Comparison of ENCODE assay signal across 12 cellular contexts in the genomic region with DNA sequence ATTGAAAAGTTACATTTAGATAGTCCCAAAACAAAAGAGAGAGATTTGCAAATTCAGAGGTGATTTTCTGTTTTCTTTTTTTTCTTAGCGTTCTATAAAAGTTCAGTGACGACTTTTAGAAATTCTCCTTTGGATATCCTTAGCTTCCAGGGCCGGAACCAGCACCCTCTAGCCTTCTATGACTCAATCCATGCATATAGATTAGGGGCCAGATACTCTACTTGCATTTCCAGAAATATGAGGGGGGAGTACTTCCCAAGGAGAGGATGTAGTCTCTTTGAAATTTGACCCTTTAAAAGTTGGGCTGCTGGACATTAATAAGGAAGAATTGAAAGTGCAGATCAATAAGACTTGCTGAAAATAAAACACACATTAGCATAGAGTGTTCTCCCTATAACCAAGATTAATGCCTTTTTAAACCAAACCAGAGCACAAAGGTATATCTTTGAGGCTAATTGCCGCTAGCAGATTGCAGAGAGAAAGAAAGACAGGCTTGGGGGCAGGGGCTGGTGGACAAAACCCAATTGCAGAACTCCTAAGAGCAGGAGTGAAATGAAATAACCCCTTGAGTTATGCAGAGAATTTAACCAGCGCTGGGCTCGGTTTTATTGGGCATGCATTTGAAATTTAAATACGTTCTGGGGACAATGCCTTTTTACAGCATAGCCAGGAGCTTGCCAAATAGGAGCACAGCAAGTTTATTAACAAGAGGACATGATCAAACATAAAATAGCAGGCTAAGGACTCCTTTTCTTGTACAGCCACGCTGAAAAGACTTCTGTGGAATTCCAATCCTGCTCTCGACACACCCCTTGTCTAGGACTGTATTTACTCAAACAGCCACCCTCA.
DNase-seq lines count a peak whose midpoint lies in the region.
"Had no signal": no experiment of that assay in that cellular context is flagged by ENCODE, and none has a peak within 500 bp of the region (broad histone marks: within the 10 kb centered on the region; RNA-seq: fewer than 3 reads in every experiment).

No MANE protein-coding gene starts in this region.

- intact Hi-C loops in posterior vena cava (cut with DNase I), result no loop called here

- no peak overlapping the region for H3K27ac ChIP-seq in substantia nigra (ENCODE audit: low read depth, low read length, poor library complexity, severe bottlenecking)

- DNase-seq in SIG-M5 treated with dmso at 0.1 percent for 504 hours (lab: John Stamatoyannopoulos, UW; ENCODE audit: unreplicated experiment) (peak; percentile 66), SIG-M5 (lab: John Stamatoyannopoulos, UW) (no peak), T1000 (lab: John Stamatoyannopoulos, UW) (peak; percentile 21), iPS-NIHi11 (ENCODE audit: low spot score) (peak; percentile 49), OCI-M1 (lab: John Stamatoyannopoulos, UW) (no peak), substantia nigra (lab: John Stamatoyannopoulos, UW) (no peak), posterior vena cava (ENCODE audit: low spot score) (no peak)
- no peak for DNase-seq in activated naive CD4-positive, alpha-beta T cell treated with Interleukin-2 at 50 U/mL for 16 hours
- DNase-seq: ACHN; activated CD8-positive, alpha-beta memory T cell treated with anti-CD3 and anti-CD28 coated beads, Interleukin-2, amount 50 U/mL, for 4 hours; NCI-H345; stimulated activated CD4-positive, alpha-beta T cell treated with anti-CD3 and anti-CD28 coated beads, Interleukin-4, amount 100 ng/mL, for 1 hour had no signal

Comparison
In these comparisons a context has a peak if more than half of its experiments do, and no peak if none do; other contexts are left out.
1. DNase-seq: peak in SIG-M5 treated with dmso at 0.1 percent for 504 hours (single experiment), T1000 (single experiment) and iPS-NIHi11 (single experiment); none in SIG-M5 (single experiment), OCI-M1 (single experiment), substantia nigra (0 of 49), activated naive CD4-positive, alpha-beta T cell treated with Interleukin-2 at 50 U/mL for 16 hours (single experiment) and posterior vena cava (single experiment).